In the genomic region with DNA sequence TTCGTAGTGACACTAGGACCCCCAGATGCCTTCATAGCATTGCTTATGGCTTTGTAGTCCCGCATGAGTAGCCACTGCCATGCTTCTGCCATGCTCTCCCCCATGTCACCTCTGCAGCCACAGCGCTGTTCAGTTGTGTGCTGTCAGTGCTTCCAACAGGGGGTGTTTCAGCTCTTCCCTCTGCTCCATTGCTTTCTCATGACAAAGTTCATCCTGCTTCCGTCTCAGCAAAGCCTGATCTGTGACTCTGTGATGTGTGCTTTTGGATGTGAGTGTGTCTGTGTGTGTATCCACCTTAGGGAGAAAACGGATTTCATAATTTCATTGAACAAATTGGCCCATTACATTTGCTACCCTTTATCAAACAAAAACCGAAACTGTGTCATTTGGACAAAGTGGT, we compare ENCODE assay signal across 19 cellular contexts.
DNase-seq lines count a peak whose midpoint lies in the region; TF ChIP-seq lines count a peak whose summit lies in the region.
"Had no signal": no experiment of that assay in that cellular context is flagged by ENCODE, and none has a peak within 500 bp of the region (broad histone marks: within the 10 kb centered on the region; RNA-seq: fewer than 3 reads in every experiment).

No MANE protein-coding gene starts in this region.

- H3K27ac Mint-ChIP-seq in activated naive CD8-positive, alpha-beta T cell treated with anti-CD3 and anti-CD28 coated beads for 36 hours, result peak overlapping the region; percentile 79

- H2BK5ac ChIP-seq in mesendoderm (ENCODE audit: low read length), result no peak overlapping the region

- no peak overlapping the region for H3K27ac ChIP-seq in mesendoderm (ENCODE audit: low read depth, low read length)
- H3K27ac ChIP-seq: tibial nerve had no signal

- no peak overlapping the region for H3K4me2 ChIP-seq in mesendoderm (ENCODE audit: low read length)

- H3K56ac ChIP-seq in mesendoderm (ENCODE audit: low read length), result no peak overlapping the region

- peak overlapping the region; percentile 30 for H3K4me3 Mint-ChIP-seq in activated naive CD8-positive, alpha-beta T cell treated with anti-CD3 and anti-CD28 coated beads for 36 hours

- DNase-seq in GM12864 (ENCODE audit: low read depth), result no peak
- peak; percentile 34 for DNase-seq in HuH-7 (ENCODE audit: low spot score)
- DNase-seq in activated naive CD8-positive, alpha-beta T cell treated with anti-CD3 and anti-CD28 coated beads for 36 hours, result no peak
- DNase-seq in mesendoderm, result peak; percentile 52
- no peak for DNase-seq in LoVo (ENCODE audit: low spot score)
- DNase-seq in DMS53 treated with DMSO at 0.1 percent for 48 hours (lab: John Stamatoyannopoulos, UW; ENCODE audit: unreplicated experiment), result no peak
- DNase-seq in SK-N-DZ (ENCODE audit: low spot score), result no peak
- DNase-seq in NK-92 treated with Interleukin-12 subunit alpha and Interleukin-12 subunit beta, amount 100 ng/mL, for 24 hours (lab: John Stamatoyannopoulos, UW), result no peak
- DNase-seq: activated naive CD4-positive, alpha-beta T cell treated with anti-CD3 and anti-CD28 coated beads, Interleukin-2, amount 50 U/mL, for 16 hours; AML-193; foreskin fibroblast; KG1; mammary epithelial cell; NCI-H1417 treated with DMSO at 0.1 percent for 48 hours; right cardiac atrium; stimulated activated CD8-positive, alpha-beta memory T cell treated with anti-CD3 and anti-CD28 coated beads, Interleukin-4, amount 100 ng/mL, for 48 hours; SW 1271 had no signal

- no peak overlapping the region for H3K9ac ChIP-seq in mesendoderm (ENCODE audit: low read length)

- peak overlapping the region; percentile 38; the same call in 1 of the 2 replicates for H3K4me3 ChIP-seq in GM12864 (ENCODE audit: low read depth, low read length)
- no peak overlapping the region for H3K4me3 ChIP-seq in mesendoderm (ENCODE audit: low read length)
- H3K4me3 ChIP-seq: HAP-1, tibial nerve had no signal

- no peak overlapping the region for H4K8ac ChIP-seq in mesendoderm (ENCODE audit: low read depth, low read length)

- H3K79me2 ChIP-seq in mesendoderm (ENCODE audit: control insufficient read depth, insufficient read depth, low read length), result no peaks in the 10 kb centered on the region

- peaks cover 52% of the 10 kb centered on the region for H3K4me1 Mint-ChIP-seq in activated naive CD8-positive, alpha-beta T cell treated with anti-CD3 and anti-CD28 coated beads for 36 hours

- no peaks in the 10 kb centered on the region for H3K27me3 Mint-ChIP-seq in activated naive CD8-positive, alpha-beta T cell treated with anti-CD3 and anti-CD28 coated beads for 36 hours

- no peak overlapping the region for H3K18ac ChIP-seq in mesendoderm (ENCODE audit: low read length)

- no peaks in the 10 kb centered on the region for H3K4me1 ChIP-seq in mesendoderm (ENCODE audit: control insufficient read depth, low read depth, low read length)
- H3K4me1 ChIP-seq: HAP-1 had no signal

- no peaks in the 10 kb centered on the region for H3K27me3 ChIP-seq in mesendoderm (ENCODE audit: insufficient read depth, low read length, poor library complexity)
- H3K27me3 ChIP-seq: tibial nerve had no signal

- no peak overlapping the region for H3K4ac ChIP-seq in mesendoderm (ENCODE audit: low read depth, low read length)

- WGBS in mesendoderm (ENCODE audit: extremely low coverage, insufficient coverage, low lambda C conversion rate), result no CpG with 5 or more reads among the region's 6 CpGs

- H3K79me1 ChIP-seq in mesendoderm (ENCODE audit: low read length), result no peaks in the 10 kb centered on the region

- no peaks in the 10 kb centered on the region for H3K36me3 ChIP-seq in mesendoderm (ENCODE audit: control insufficient read depth, insufficient read depth, low read length)
- H3K36me3 ChIP-seq: HAP-1 had no signal

- H4K5ac ChIP-seq in mesendoderm (ENCODE audit: low read length), result no peak overlapping the region

- no peak overlapping the region for H3K23ac ChIP-seq in mesendoderm (ENCODE audit: low read length)

- no peak overlapping the region for H2AK5ac ChIP-seq in mesendoderm (ENCODE audit: low read length)

- H3K9me3 Mint-ChIP-seq in activated naive CD8-positive, alpha-beta T cell treated with anti-CD3 and anti-CD28 coated beads for 36 hours, result no peaks in the 10 kb centered on the region

- peaks cover 33% of the 10 kb centered on the region for H3K36me3 Mint-ChIP-seq in activated naive CD8-positive, alpha-beta T cell treated with anti-CD3 and anti-CD28 coated beads for 36 hours

- no peak overlapping the region for H2BK120ac ChIP-seq in mesendoderm (ENCODE audit: low read depth, low read length)

- peak; percentile 48 for TF ChIP-seq CTCF in GM12864 (IDR thresholded peaks at IDR 0.05; ENCODE audit: low read depth, low read length, missing control alignments)

- no peak overlapping the region for H2BK15ac ChIP-seq in mesendoderm (replicated peaks; ENCODE audit: low read depth)

Comparison
In these comparisons a context has a peak if more than half of its experiments do, and no peak if none do; other contexts are left out.
1. DNase-seq: peak in HuH-7 (single experiment) and mesendoderm (single experiment); none in GM12864 (single experiment), activated naive CD8-positive, alpha-beta T cell treated with anti-CD3 and anti-CD28 coated beads for 36 hours (single experiment), LoVo (single experiment), DMS53 treated with DMSO at 0.1 percent for 48 hours (single experiment), SK-N-DZ (single experiment) and NK-92 treated with Interleukin-12 subunit alpha and Interleukin-12 subunit beta, amount 100 ng/mL, for 24 hours (single experiment).